ENCODE assay signal across 7 cellular contexts in the genomic region with DNA sequence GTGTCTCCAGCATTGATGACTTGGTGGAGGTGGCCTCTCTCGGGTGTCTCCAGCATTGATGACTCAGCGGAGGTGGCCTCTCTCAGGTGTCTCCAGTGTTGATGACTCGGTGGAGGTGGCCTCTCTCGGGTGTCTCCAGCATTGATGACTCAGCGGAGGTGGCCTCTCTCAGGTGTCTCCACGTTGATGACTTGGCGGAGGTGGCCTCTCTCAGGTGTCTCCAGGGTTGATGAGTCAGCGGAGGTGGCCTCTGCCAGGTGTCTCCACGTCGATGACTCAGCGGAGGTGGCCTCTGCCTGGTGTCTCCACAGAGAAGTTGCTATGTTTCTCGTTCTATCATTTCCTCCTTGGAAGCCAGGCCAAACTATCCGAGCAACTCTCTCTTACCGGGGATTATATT.
DNase-seq lines count a peak whose midpoint lies in the region; ATAC-seq, FAIRE-seq and TF ChIP-seq lines count a peak whose summit lies in the region.
"Not testable (repeated sequence)": the region's sequence is repeated elsewhere in the genome, so short reads cannot be mapped to it uniquely, and the experiment has no call there.

No MANE protein-coding gene starts in this region.

- WGBS in GM12878 (ENCODE audit: insufficient coverage, insufficient replicate concordance, low lambda C conversion rate, missing lambda C conversion rate): 88% methylated on average over 14 of the region's 14 CpGs
- no CpG with 5 or more reads among the region's 14 CpGs for WGBS in trophoblast cell (ENCODE audit: extremely low coverage, insufficient coverage, insufficient read length)

- H2BK12ac ChIP-seq in trophoblast cell (ENCODE audit: low read length): not testable (repeated sequence)

- H3K9ac ChIP-seq in HCT116 (ENCODE audit: low read length); GM12878 (ENCODE audit: control insufficient read depth, insufficient read depth, low read length); trophoblast cell (ENCODE audit: low read length): not testable (repeated sequence)

- not testable (repeated sequence) for H3K9me3 ChIP-seq in HCT116 (ENCODE audit: control insufficient read depth in 1 of 2, insufficient read depth in 1 of 2, low read depth in 1 of 2, low read length in 2 of 2); GM12878 (replicated peaks; ENCODE audit: control insufficient read depth, insufficient read depth, low read length); trophoblast cell (ENCODE audit: insufficient read depth, low read depth, low read length)

- peak; percentile 73 for ATAC-seq in HCT116
- not testable (repeated sequence) for ATAC-seq in GM12878

- not testable (repeated sequence) for H3K27me3 Mint-ChIP-seq in Calu3 (ENCODE audit: unreplicated experiment)

- H3K36me3 ChIP-seq in HCT116 (ENCODE audit: control insufficient read depth in 1 of 2, insufficient read depth in 2 of 2, low read length in 2 of 2); GM12878 (ENCODE audit: control insufficient read depth in 2 of 2, insufficient read depth in 2 of 2, low read length in 1 of 2); trophoblast cell (ENCODE audit: control insufficient read depth in 1 of 2, insufficient read depth in 2 of 2, low read length in 2 of 2): not testable (repeated sequence)

- not testable (repeated sequence) for H3K27me3 ChIP-seq in HCT116 (ENCODE audit: insufficient read depth, low read length); GM12878 (replicated peaks in 1 of 2; ENCODE audit: control insufficient read depth in 2 of 2, insufficient read depth in 2 of 2, low read length in 1 of 2); trophoblast cell (ENCODE audit: insufficient read depth, low read length)

- not testable (repeated sequence) for H2AFZ ChIP-seq in HCT116 (ENCODE audit: low read depth, low read length, poor library complexity, severe bottlenecking); GM12878 (ENCODE audit: control insufficient read depth, low read depth, low read length); trophoblast cell (ENCODE audit: insufficient read depth, low read length, poor library complexity)

- not testable (repeated sequence) for H2AK5ac ChIP-seq in trophoblast cell (ENCODE audit: low read length)

- H4K8ac ChIP-seq in trophoblast cell (ENCODE audit: low read depth, low read length): not testable (repeated sequence)

- DNase-seq in Calu3 (peak; percentile 1), HCT116 (ENCODE audit: low read depth, low spot score) (peak; percentile 80), NCI-H2029 (lab: John Stamatoyannopoulos, UW) (peak; percentile 1), RPMI8226 (peak; percentile 76), trophoblast cell (peak; percentile 56 to 75)
- peak; percentile 65 for DNase-seq in activated effector memory CD4-positive, alpha-beta T cell treated with anti-CD3 and anti-CD28 coated beads, Interleukin-2, amount 50 U/mL, for 16 hours
- DNase-seq in GM12878 (ENCODE audit: low read depth, low spot score): not testable (repeated sequence)

- H3K27ac Mint-ChIP-seq in Calu3 (ENCODE audit: unreplicated experiment): not testable (repeated sequence)

- H3K14ac ChIP-seq in trophoblast cell (ENCODE audit: low read length): not testable (repeated sequence)

- peaks cover 11 to 14% of the 10 kb centered on the region in 2 experiments; a peak in 3 of 4 replicates for H3K4me1 ChIP-seq in HCT116 (ENCODE audit: control insufficient read depth in 1 of 2, insufficient read depth in 2 of 2, low read length in 2 of 2)
- not testable (repeated sequence) for H3K4me1 ChIP-seq in GM12878 (ENCODE audit: control insufficient read depth, insufficient read depth, low read length); trophoblast cell (ENCODE audit: control insufficient read depth in 1 of 2, insufficient read depth in 2 of 2, low read length in 2 of 2)

- peak overlapping the region; percentile 90 for H3K27ac ChIP-seq in HCT116 (ENCODE audit: low read depth, low read length)
- not testable (repeated sequence) for H3K27ac ChIP-seq in GM12878 (ENCODE audit: control insufficient read depth, insufficient read depth); trophoblast cell (ENCODE audit: low read depth, low read length)

- in situ Hi-C loops in GM12878 (cut with MboI): not testable (repeated sequence)

- H3K18ac ChIP-seq in trophoblast cell (ENCODE audit: low read length): not testable (repeated sequence)

- H4K12ac ChIP-seq in trophoblast cell (ENCODE audit: low read depth, low read length): not testable (repeated sequence)

- H3K79me1 ChIP-seq in trophoblast cell (ENCODE audit: low read length): not testable (repeated sequence)

- H3K23ac ChIP-seq in trophoblast cell (ENCODE audit: low read length): not testable (repeated sequence)

- H3K9me3 Mint-ChIP-seq in Calu3 (ENCODE audit: low read depth, unreplicated experiment): not testable (repeated sequence)

- H3K79me2 ChIP-seq in HCT116 (ENCODE audit: insufficient read depth, low read length); GM12878 (ENCODE audit: control insufficient read depth, insufficient read depth, low read length); trophoblast cell (ENCODE audit: control insufficient read depth, insufficient read depth, low read length, poor library complexity): not testable (repeated sequence)

- not testable (repeated sequence) for TF ChIP-seq CTCF in Calu3 (IDR thresholded peaks at IDR 0.05; ENCODE audit: unreplicated experiment); HCT116 (IDR thresholded peaks at IDR 0.05 in 2 of 3, conservative IDR thresholded peaks at IDR 0.05 in 1 of 3; ENCODE audit: borderline replicate concordance in 1 of 3, insufficient read depth in 1 of 3, low read depth in 2 of 3, low read length in 2 of 3); GM12878 (IDR thresholded peaks at IDR 0.05 in 2 of 3, conservative IDR thresholded peaks at IDR 0.05 in 1 of 3; ENCODE audit: control insufficient read depth in 2 of 3, extremely low read depth in 1 of 3, insufficient read depth in 1 of 3, low read depth in 3 of 3, low read length in 3 of 3)

- not testable (repeated sequence) for FAIRE-seq in GM12878 (lab: Jason Lieb, UNC)

- not testable (repeated sequence) for H3K4me3 ChIP-seq in HCT116 (replicated peaks in 1 of 2; ENCODE audit: low read depth in 1 of 2, low read length in 2 of 2); GM12878; trophoblast cell (ENCODE audit: low read depth, low read length)

- not testable (repeated sequence) for H3K9me2 ChIP-seq in HCT116 (ENCODE audit: insufficient read depth)

- not testable (repeated sequence) for H3K4me2 ChIP-seq in HCT116 (ENCODE audit: low read length); GM12878 (ENCODE audit: control insufficient read depth, insufficient read depth); trophoblast cell (ENCODE audit: low read length)

- not testable (repeated sequence) for TF ChIP-seq POLR2A in HCT116 (IDR thresholded peaks at IDR 0.05; ENCODE audit: borderline replicate concordance, extremely low read depth, insufficient read depth, insufficient read length); GM12878 (IDR thresholded peaks at IDR 0.05; ENCODE audit: low read depth, low read length)

- not testable (repeated sequence) for H3K4me1 Mint-ChIP-seq in Calu3 (ENCODE audit: low read depth, unreplicated experiment)

- H4K91ac ChIP-seq in trophoblast cell (ENCODE audit: low read depth, low read length): not testable (repeated sequence)

- not testable (repeated sequence) for TF ChIP-seq EP300 in GM12878 (IDR thresholded peaks at IDR 0.05; ENCODE audit: borderline replicate concordance in 1 of 2, control insufficient read depth in 1 of 2, low read depth in 2 of 2, low read length in 2 of 2)

- not testable (repeated sequence) for H3K4me3 Mint-ChIP-seq in Calu3 (ENCODE audit: low read depth, unreplicated experiment)

- RAD21 ChIA-PET in HCT116 (lab: Charles Lee; ENCODE audit: low non-redundant PET in 1 of 2, low total read pairs in 2 of 2, uncharacterized antibody in 2 of 2, unreplicated experiment in 2 of 2); GM12878 (lab: Charles Lee; ENCODE audit: unreplicated experiment): not testable (repeated sequence)

- intact Hi-C loops in Calu3 (cut with micrococcal nuclease; ENCODE audit: unreplicated experiment); HCT116 (cut with micrococcal nuclease); GM12878 (cut with micrococcal nuclease; ENCODE audit: unreplicated experiment): not testable (repeated sequence)

- CTCF ChIA-PET in Calu3 (lab: Charles Lee); HCT116 (lab: Charles Lee); GM12878 (lab: Yijun Ruan, JAX): not testable (repeated sequence)

- not testable (repeated sequence) for H2BK5ac ChIP-seq in trophoblast cell (ENCODE audit: low read depth, low read length, poor library complexity)

- not testable (repeated sequence) for H3K36me3 Mint-ChIP-seq in Calu3 (ENCODE audit: insufficient read depth, unreplicated experiment)

- not testable (repeated sequence) for H2BK120ac ChIP-seq in trophoblast cell (ENCODE audit: insufficient read depth, low read length, poor library complexity)

- not testable (repeated sequence) for BruUV-seq in Calu3 (replicated peaks; lab: Mats Ljungman, UMichigan); HCT116 (replicated peaks; lab: Mats Ljungman, UMichigan); GM12878 (replicated peaks; lab: Mats Ljungman, UMichigan)

- SMC1A ChIA-PET in GM12878 (lab: Charles Lee; ENCODE audit: uncharacterized antibody, unreplicated experiment): not testable (repeated sequence)

- not testable (repeated sequence) for TF ChIP-seq RAD21 in HCT116 (IDR thresholded peaks at IDR 0.05; ENCODE audit: low read depth); GM12878 (IDR thresholded peaks at IDR 0.05; ENCODE audit: insufficient read depth, low read depth, low read length)

- not testable (repeated sequence) for H3K4ac ChIP-seq in trophoblast cell (ENCODE audit: low read depth, low read length)

- POLR2A ChIA-PET in HCT116 (lab: Charles Lee); GM12878 (lab: Charles Lee): not testable (repeated sequence)

- not testable (repeated sequence) for H4K20me1 ChIP-seq in HCT116 (ENCODE audit: insufficient read depth); GM12878 (ENCODE audit: control insufficient read depth, insufficient read depth)

TF ChIP-seq in HCT116, 20 proteins besides CTCF, POLR2A, EP300 and RAD21 (continues in another document):
- TF ChIP-seq POLR2AphosphoS5 (IDR thresholded peaks at IDR 0.05; ENCODE audit: low read depth, low read length): peak; percentile 26; the same call in 1 of the 2 replicates
